25 cellular contexts compared by ENCODE assay signal in genomic region chr1:29548091-29548490, GRCh38.
"Had no signal": no experiment of that assay in that cellular context is flagged by ENCODE, and none has a peak within 500 bp of the region (broad histone marks: within the 10 kb centered on the region; RNA-seq: fewer than 3 reads in every experiment).

No MANE protein-coding gene starts in this region.

- H3K4me1 Mint-ChIP-seq: activated naive CD4-positive, alpha-beta T cell treated with anti-CD3 and anti-CD28 coated beads, Interleukin-2, amount 10 ng/mL, durations not matched to agents 7 days and 5 days; activated naive CD8-positive, alpha-beta T cell treated with anti-CD3 and anti-CD28 coated beads for 36 hours had no signal

- H3K27me3 Mint-ChIP-seq: activated naive CD4-positive, alpha-beta T cell treated with anti-CD3 and anti-CD28 coated beads, Interleukin-2, amount 10 ng/mL, durations not matched to agents 7 days and 5 days; activated naive CD8-positive, alpha-beta T cell treated with anti-CD3 and anti-CD28 coated beads for 36 hours had no signal

- H3K27ac ChIP-seq: brain microvascular endothelial cell, Peyer's patch, RWPE1, SJCRH30 had no signal

- H3K9ac ChIP-seq: SK-N-SH had no signal

- H3K4me3 Mint-ChIP-seq: activated CD8-positive, alpha-beta T cell treated with anti-CD3 and anti-CD28 coated beads, Interleukin-2, amount 10 ng/mL, durations not matched to agents 7 days and 5 days; activated naive CD4-positive, alpha-beta T cell treated with anti-CD3 and anti-CD28 coated beads, Interleukin-2, amount 10 ng/mL, durations not matched to agents 7 days and 5 days; activated naive CD8-positive, alpha-beta T cell treated with anti-CD3 and anti-CD28 coated beads for 36 hours; activated T-cell treated with anti-CD3 and anti-CD28 coated beads, Interleukin-2, amount 50 U/mL, for 4 hours had no signal

- H3K27ac Mint-ChIP-seq: activated CD8-positive, alpha-beta T cell treated with anti-CD3 and anti-CD28 coated beads, Interleukin-2, amount 10 ng/mL, durations not matched to agents 7 days and 5 days; activated naive CD4-positive, alpha-beta T cell treated with anti-CD3 and anti-CD28 coated beads, Interleukin-2, amount 10 ng/mL, durations not matched to agents 7 days and 5 days; activated naive CD8-positive, alpha-beta T cell treated with anti-CD3 and anti-CD28 coated beads for 36 hours had no signal

- H3K36me3 Mint-ChIP-seq: activated naive CD4-positive, alpha-beta T cell treated with anti-CD3 and anti-CD28 coated beads, Interleukin-2, amount 10 ng/mL, durations not matched to agents 7 days and 5 days; activated naive CD8-positive, alpha-beta T cell treated with anti-CD3 and anti-CD28 coated beads for 36 hours had no signal

- ATAC-seq: activated CD4-positive, CD25-positive, alpha-beta regulatory T cell treated with anti-CD3 and anti-CD28 coated beads, Interleukin-2, amount 50 U/mL, for 24 hours; activated CD8-positive, alpha-beta T cell treated with anti-CD3 and anti-CD28 coated beads, Interleukin-2, amount 10 ng/mL, durations not matched to agents 7 days and 5 days; activated T-cell treated with anti-CD3 and anti-CD28 coated beads, Interleukin-2, amount 50 U/mL, for 4 hours had no signal

- DNase-seq: activated CD4-positive, alpha-beta T cell treated with anti-CD3 and anti-CD28 coated beads for 4 hours; activated CD4-positive, alpha-beta T cell treated with anti-CD3 and anti-CD28 coated beads, Interleukin-2, amount 50 U/mL, for 4 hours; activated CD8-positive, alpha-beta T cell treated with anti-CD3 and anti-CD28 coated beads, Interleukin-2, amount 10 ng/mL, durations not matched to agents 7 days and 5 days; activated gamma-delta T cell treated with Interleukin-2 at 50 U/mL for 16 hours; activated naive CD4-positive, alpha-beta T cell treated with anti-CD3 and anti-CD28 coated beads, Interleukin-2, amount 10 ng/mL, durations not matched to agents 7 days and 5 days; activated naive CD8-positive, alpha-beta T cell treated with anti-CD3 and anti-CD28 coated beads for 36 hours; activated T-cell treated with anti-CD3 and anti-CD28 coated beads, Interleukin-2, amount 50 U/mL, for 4 hours; brain microvascular endothelial cell; MG63; MV-4-11; NCI-H1105; NCI-H1436; NCI-H1694 treated with DMSO at 0.1 percent for 48 hours; NCI-H2029 treated with DMSO at 0.1 percent for 48 hours; NCI-H345; NCI-H510A; NCI-H526 treated with DMSO at 0.1 percent for 48 hours; NCI-H82; Peyer's patch; Right ventricle myocardium superior; SJCRH30; SK-N-SH; T-helper 1 cell had no signal

- H3K27me3 ChIP-seq: brain microvascular endothelial cell, MG63, Peyer's patch, SJCRH30 had no signal

- H3K4me2 ChIP-seq: SK-N-SH had no signal

- H3K36me3 ChIP-seq: brain microvascular endothelial cell, MG63, Peyer's patch, SJCRH30 had no signal

- H3K4me1 ChIP-seq: Peyer's patch, SJCRH30 had no signal

- H3K4me3 ChIP-seq: MG63, Peyer's patch, SJCRH30 had no signal

- H3K9me3 ChIP-seq: MG63, Peyer's patch, SJCRH30, SK-N-SH had no signal
